Comparison of ENCODE assay signal across 8 cellular contexts in the genomic region with DNA sequence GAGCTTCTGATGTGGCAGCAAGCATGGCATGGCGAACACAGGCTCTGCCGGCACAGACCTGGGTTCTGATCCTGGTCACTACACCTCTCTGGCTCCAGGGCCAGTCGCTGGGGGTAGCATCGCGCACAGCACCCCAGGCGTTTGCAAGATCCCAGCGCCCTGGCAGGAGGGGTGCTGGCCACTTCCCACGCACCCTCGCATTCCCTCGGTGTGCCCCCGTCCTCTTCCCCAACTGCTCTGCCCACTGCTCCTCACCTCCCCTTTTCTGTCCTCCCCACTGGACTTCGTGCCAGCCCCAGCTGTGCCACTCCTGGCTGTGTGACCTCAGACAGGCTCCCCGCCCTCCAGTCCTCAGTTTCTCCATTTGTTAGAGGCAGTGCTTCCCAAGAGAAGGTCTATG. TPM values are rescaled to one million over a fixed set of nuclear protein-coding genes. Genes with fewer than 3 reads are reported as not detected.
A peak's percentile ranks its signal among the peaks of the same experiment; 100 is the strongest.
DNase-seq lines count a peak whose midpoint lies in the region; ATAC-seq and TF ChIP-seq lines count a peak whose summit lies in the region.

No MANE protein-coding gene starts in this region.

- H3K27me3 ChIP-seq in Caco-2 (replicated peaks; ENCODE audit: control insufficient read depth, insufficient read depth, low read length) (no peaks in the 10 kb centered on the region), gastroesophageal sphincter (no peaks in the 10 kb centered on the region)

- peak overlapping the region in 3 of 4 donors; percentile 81 to 98 (median 84) for H3K27ac ChIP-seq in gastroesophageal sphincter

- no peak for DNase-seq in Caco-2
- DNase-seq in T-cell = no peak
- DNase-seq in sciatic nerve (ENCODE audit: low spot score) = peak; percentile 56
- no peak for DNase-seq in NCI-H146 treated with DMSO at 0.1 percent for 48 hours (lab: John Stamatoyannopoulos, UW; ENCODE audit: unreplicated experiment)

- POLR2A ChIA-PET in Caco-2 (lab: Charles Lee) (no interaction called here), T-cell (lab: Charles Lee) (interaction anchor here in 1 of 2 donors (0.7 to 1.1 kb wide), 2 partner anchors 27 to 945 kb away, joined by 3 read pairs; no protein-coding TSS in a partner anchor)

- 0 out of 2 replicates have a peak, but pooled peaks cover 5% of the 10 kb centered on the region for H3K4me1 ChIP-seq in Caco-2
- peaks cover 0 to 42% (median 27%) of the 10 kb centered on the region in 3 donors for H3K4me1 ChIP-seq in gastroesophageal sphincter

- H3K36me3 ChIP-seq in Caco-2 (ENCODE audit: control insufficient read depth, insufficient read depth, low read length) = peaks cover 1% of the 10 kb centered on the region; the same call in 1 of the 2 replicates
- H3K36me3 ChIP-seq in gastroesophageal sphincter = peaks cover 0 to 34% of the 10 kb centered on the region in 2 donors

- H3K36me3 Mint-ChIP-seq in Caco-2 (ENCODE audit: insufficient read depth, unreplicated experiment) (peaks cover 37% of the 10 kb centered on the region), T-cell (no peaks in the 10 kb centered on the region)

- TF ChIP-seq CTCF in Caco-2 (IDR thresholded peaks at IDR 0.05; ENCODE audit: insufficient read depth in 1 of 2, low read depth in 1 of 2, low read length in 1 of 2, severe bottlenecking in 1 of 2, unreplicated experiment in 1 of 2) (no peak), gastroesophageal sphincter (IDR thresholded peaks at IDR 0.05) (no peak)

- ATAC-seq in T-cell (replicated peaks in 1 of 4) = no peak
- ATAC-seq in gastroesophageal sphincter = no peak
- ATAC-seq in sciatic nerve = peak; percentile 2
- no peak for ATAC-seq in HG02571 (IDR thresholded peaks at IDR 0.05; ENCODE audit: unreplicated experiment)
- ATAC-seq in GM18498 (IDR thresholded peaks at IDR 0.05; ENCODE audit: unreplicated experiment) = no peak
- no peak for ATAC-seq in GM19397 (IDR thresholded peaks at IDR 0.05; ENCODE audit: unreplicated experiment)

- intact Hi-C loops in Caco-2 (cut with micrococcal nuclease; ENCODE audit: unreplicated experiment) = no loop called here
- intact Hi-C loops in sciatic nerve (cut with DNase I) = no loop called here

- BruUV-seq in Caco-2 (replicated peaks; lab: Mats Ljungman, UMichigan) = no TSS peak

- H3K9me3 ChIP-seq in Caco-2 (no peaks in the 10 kb centered on the region), gastroesophageal sphincter (no peaks in the 10 kb centered on the region)

- WGBS in gastroesophageal sphincter (ENCODE audit: low coverage in 1 of 2), 2 donors = 60 to 61% methylated on average over 7 to 8 of the region's 13 CpGs

- CTCF ChIA-PET in Caco-2 (lab: Charles Lee) (no interaction called here), T-cell (lab: Charles Lee) (interaction anchor here in 1 of 2 donors (0.6 to 0.7 kb wide), 2 partner anchors 63 to 288 kb away, joined by 3 to 4 read pairs; a partner anchor contains a TSS)

- no peak for TF ChIP-seq EP300 in gastroesophageal sphincter (IDR thresholded peaks at IDR 0.05)

- no peaks in the 10 kb centered on the region for H3K4me1 Mint-ChIP-seq in Caco-2 (ENCODE audit: low read depth, unreplicated experiment)
- peaks cover 15 to 30% (median 28%) of the 10 kb centered on the region in 3 donors for H3K4me1 Mint-ChIP-seq in T-cell

- no peaks in the 10 kb centered on the region for H3K27me3 Mint-ChIP-seq in Caco-2 (ENCODE audit: insufficient read depth, unreplicated experiment)
- no peaks in the 10 kb centered on the region for H3K27me3 Mint-ChIP-seq in T-cell

- H3K4me3 Mint-ChIP-seq in Caco-2 (ENCODE audit: unreplicated experiment) (peak overlapping the region; percentile 77), T-cell (peak overlapping the region; percentile 55 to 79 (median 56))

- no peaks in the 10 kb centered on the region for H3K9me3 Mint-ChIP-seq in Caco-2 (ENCODE audit: unreplicated experiment)
- H3K9me3 Mint-ChIP-seq in T-cell = no peaks in the 10 kb centered on the region

- no peak overlapping the region for H3K27ac Mint-ChIP-seq in Caco-2 (ENCODE audit: unreplicated experiment)
- no peak overlapping the region for H3K27ac Mint-ChIP-seq in T-cell

- TF ChIP-seq POLR2A in gastroesophageal sphincter (IDR thresholded peaks at IDR 0.05) = no peak

- no peak overlapping the region for H3K4me3 ChIP-seq in Caco-2 (ENCODE audit: low read depth, low read length)
- H3K4me3 ChIP-seq in gastroesophageal sphincter = peak overlapping the region in 1 of 2 donors; percentile 80

RNA-seq across cellular contexts. Expression of a gene that starts 2.8 kb away (rescaled TPM):
- total RNA-seq in Caco-2 (2022) (81.2 and 86.8 TPM in 2 replicates), T-cell (10 to 100 TPM in 1 of 5 donors, 1 to 10 TPM in 4; 3.5 to 10.8 (median 8.5) TPM), gastroesophageal sphincter (100 to 1,000 TPM in 3 of 4 donors, 10 to 100 TPM in 1; 94.9 to 203 (median 143) TPM), sciatic nerve (80.8 TPM)

RNA-seq across cellular contexts. Expression of a gene that starts 35.6 kb away (rescaled TPM):
- total RNA-seq in Caco-2 (2022) (20.2 and 21.0 TPM in 2 replicates), T-cell (10 to 100 TPM; 33.7 to 49.7 (median 42.4) TPM), gastroesophageal sphincter (10 to 100 TPM in 3 of 4 donors, 1 to 10 TPM in 1; 9.2 to 25.8 (median 12.9) TPM), sciatic nerve (10.3 TPM)

RNA-seq across cellular contexts. Expression of a gene that starts 35.9 kb away (rescaled TPM):
- total RNA-seq in Caco-2 (2022) = 41.1 and 43.1 TPM in 2 replicates
- total RNA-seq in T-cell = 100 to 1,000 TPM in 1 of 5 donors, 10 to 100 TPM in 4; 48.5 to 105 (median 56.3) TPM
- 10 to 100 TPM; 11.5 to 26.8 (median 14.7) TPM for total RNA-seq in gastroesophageal sphincter
- 22.9 TPM for total RNA-seq in sciatic nerve
